In the genomic region with DNA sequence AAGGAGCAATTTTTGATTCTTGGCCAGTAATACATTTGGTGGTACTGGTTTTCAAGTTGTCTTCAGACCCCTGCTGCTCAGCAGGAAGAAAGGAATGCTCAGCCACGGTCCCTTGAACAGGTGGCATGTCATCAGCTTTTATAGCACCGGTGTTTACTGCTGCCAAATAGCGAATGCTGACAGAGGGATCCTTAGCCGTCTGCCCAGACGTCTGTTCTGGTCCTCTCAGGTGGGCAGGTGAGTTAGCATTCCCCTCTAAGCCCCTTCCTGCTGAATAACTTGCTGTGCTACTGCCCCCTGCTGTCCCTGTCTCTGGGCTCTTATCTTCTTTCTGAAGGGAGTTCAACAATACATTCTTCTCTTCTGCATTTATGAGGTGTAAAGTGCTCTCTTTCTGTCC, we compare ENCODE assay signal across 14 cellular contexts. TPM values are rescaled to one million over a fixed set of nuclear protein-coding genes. Genes with fewer than 3 reads are reported as not detected.
DNase-seq lines count a peak whose midpoint lies in the region; ATAC-seq and TF ChIP-seq lines count a peak whose summit lies in the region.
"Had no signal": no experiment of that assay in that cellular context is flagged by ENCODE, and none has a peak within 500 bp of the region (broad histone marks: within the 10 kb centered on the region; RNA-seq: fewer than 3 reads in every experiment).

No MANE protein-coding gene starts in this region.

- H2BK5ac ChIP-seq in IMR-90 (ENCODE audit: low read depth, low read length, poor library complexity, severe bottlenecking): no peak overlapping the region

- H3K9me1 ChIP-seq in IMR-90 (ENCODE audit: insufficient read depth, low read length): no peaks in the 10 kb centered on the region; the same call in 1 of the 2 replicates

- no peak overlapping the region for H3K27ac ChIP-seq in IMR-90 (ENCODE audit: insufficient read depth, low read length)

- H3K56ac ChIP-seq in IMR-90 (ENCODE audit: extremely low read depth, insufficient read depth, low read length): no peak overlapping the region

- H3K23ac ChIP-seq in IMR-90 (ENCODE audit: low read depth, low read length): no peak overlapping the region

- H3K4ac ChIP-seq in IMR-90 (ENCODE audit: low read depth, low read length): no peak overlapping the region

- H3K4me3 Mint-ChIP-seq in chondrocyte (ENCODE audit: unreplicated experiment): no peak overlapping the region
- H3K4me3 Mint-ChIP-seq in neural crest cell: no peak overlapping the region
- H3K4me3 Mint-ChIP-seq in activated CD8-positive, alpha-beta T cell treated with anti-CD3 and anti-CD28 coated beads for 36 hours: no peak overlapping the region

- H3K36me3 Mint-ChIP-seq in chondrocyte (ENCODE audit: low read depth) (peaks cover 57% of the 10 kb centered on the region), neural crest cell (ENCODE audit: low read depth) (peaks cover 32% of the 10 kb centered on the region)
- H3K36me3 Mint-ChIP-seq in activated CD8-positive, alpha-beta T cell treated with anti-CD3 and anti-CD28 coated beads for 36 hours (ENCODE audit: low read depth): peaks cover 57% of the 10 kb centered on the region

- no peaks in the 10 kb centered on the region for H3K27me3 ChIP-seq in IMR-90 (ENCODE audit: control insufficient read depth, insufficient read depth, low read length)

- H3K4me3 ChIP-seq in IMR-90 (ENCODE audit: insufficient read depth, low read depth, low read length): no peak overlapping the region

- H3K79me1 ChIP-seq in IMR-90 (ENCODE audit: low read depth in 1 of 2, low read length in 2 of 2): peaks cover 0 to 4% of the 10 kb centered on the region in 2 experiments; a peak in 1 of 4 replicates

- ATAC-seq in IMR-90 (ENCODE audit: low read depth) (no peak), HG02763 (IDR thresholded peaks at IDR 0.05; ENCODE audit: unreplicated experiment) (no peak)
- ATAC-seq in activated CD8-positive, alpha-beta T cell treated with anti-CD3 and anti-CD28 coated beads for 36 hours: no peak

- 62% methylated on average over 3 of the region's 5 CpGs; no CpG with 5 or more reads in 1 of the 2 experiments for WGBS in IMR-90 (ENCODE audit: extremely low coverage in 2 of 2, insufficient read length in 1 of 2), 2 experiments

- no peak overlapping the region for H4K91ac ChIP-seq in IMR-90 (ENCODE audit: insufficient read depth, low read depth, low read length)

- H3K4me1 Mint-ChIP-seq in chondrocyte (ENCODE audit: low read depth) (no peaks in the 10 kb centered on the region), neural crest cell (no peaks in the 10 kb centered on the region)
- no peaks in the 10 kb centered on the region for H3K4me1 Mint-ChIP-seq in activated CD8-positive, alpha-beta T cell treated with anti-CD3 and anti-CD28 coated beads for 36 hours (ENCODE audit: low read depth)

- no peak overlapping the region for H4K8ac ChIP-seq in IMR-90 (ENCODE audit: low read depth in 2 of 2, low read length in 2 of 2)

- peaks cover 2% of the 10 kb centered on the region; the same call in 1 of the 2 replicates for H3K4me1 ChIP-seq in IMR-90 (ENCODE audit: control insufficient read depth, insufficient read depth, low read length)

- no peaks in the 10 kb centered on the region for H3K9me3 Mint-ChIP-seq in chondrocyte (ENCODE audit: low read depth)
- H3K9me3 Mint-ChIP-seq in neural crest cell: no peaks in the 10 kb centered on the region
- H3K9me3 Mint-ChIP-seq in activated CD8-positive, alpha-beta T cell treated with anti-CD3 and anti-CD28 coated beads for 36 hours: no peaks in the 10 kb centered on the region

- no peak overlapping the region for H3K27ac Mint-ChIP-seq in chondrocyte (ENCODE audit: unreplicated experiment)
- no peak overlapping the region for H3K27ac Mint-ChIP-seq in neural crest cell (ENCODE audit: unreplicated experiment)
- no peak overlapping the region for H3K27ac Mint-ChIP-seq in activated CD8-positive, alpha-beta T cell treated with anti-CD3 and anti-CD28 coated beads for 36 hours

- CTCF ChIA-PET in IMR-90 (lab: Yijun Ruan, JAX): no interaction called here
- CTCF ChIA-PET in activated CD8-positive, alpha-beta T cell treated with anti-CD3 and anti-CD28 coated beads for 36 hours (lab: Charles Lee): no interaction called here

- H3K27me3 Mint-ChIP-seq in chondrocyte (ENCODE audit: low read depth): no peaks in the 10 kb centered on the region
- H3K27me3 Mint-ChIP-seq in neural crest cell (ENCODE audit: low read depth): no peaks in the 10 kb centered on the region
- no peaks in the 10 kb centered on the region for H3K27me3 Mint-ChIP-seq in activated CD8-positive, alpha-beta T cell treated with anti-CD3 and anti-CD28 coated beads for 36 hours
- H3K27me3 Mint-ChIP-seq: naive B cell had no signal

- no peak overlapping the region for H2BK120ac ChIP-seq in IMR-90 (ENCODE audit: low read depth, low read length)

- in situ Hi-C loops in IMR-90 (cut with MboI; ENCODE audit: low sequenced_read_pairs): no loop called here

- no TSS peak for BruUV-seq in IMR-90 (replicated peaks; lab: Mats Ljungman, UMichigan)

- intact Hi-C loops in IMR-90 (cut with micrococcal nuclease): no loop called here
- intact Hi-C loops in activated CD8-positive, alpha-beta T cell treated with anti-CD3 and anti-CD28 coated beads for 36 hours (cut with micrococcal nuclease): no loop called here

- POLR2A ChIA-PET in IMR-90 (lab: Charles Lee; ENCODE audit: unreplicated experiment): no interaction called here
- POLR2A ChIA-PET in activated CD8-positive, alpha-beta T cell treated with anti-CD3 and anti-CD28 coated beads for 36 hours (lab: Charles Lee): no interaction called here

- peaks cover 43% of the 10 kb centered on the region for H3K36me3 ChIP-seq in IMR-90 (ENCODE audit: control insufficient read depth, insufficient read depth, low read length)

- TF ChIP-seq CTCF in IMR-90 (conservative IDR thresholded peaks at IDR 0.05; ENCODE audit: low read depth, low read length) (0 out of 2 replicates have a peak, but pooled peaks have one; percentile 3), chondrocyte (IDR thresholded peaks at IDR 0.05) (peak; percentile 53), neural crest cell (conservative IDR thresholded peaks at IDR 0.05) (peak; percentile 36)
- no peak for TF ChIP-seq CTCF in activated CD8-positive, alpha-beta T cell treated with anti-CD3 and anti-CD28 coated beads for 36 hours (IDR thresholded peaks at IDR 0.05)

- no peak for TF ChIP-seq POLR2A in IMR-90 (IDR thresholded peaks at IDR 0.05; ENCODE audit: low read depth, low read length)

- no peaks in the 10 kb centered on the region for H4K20me1 ChIP-seq in IMR-90 (ENCODE audit: insufficient read depth, low read length)

- H2AFZ ChIP-seq in IMR-90 (replicated peaks; ENCODE audit: low read length, poor library complexity): no peak overlapping the region

- peak; percentile 65 for DNase-seq in DMS79 (lab: John Stamatoyannopoulos, UW)
- DNase-seq in IMR-90: no peak
- no peak for DNase-seq in chondrocyte (ENCODE audit: low spot score)
- DNase-seq in neural crest cell (ENCODE audit: low read depth, low spot score): no peak
- DNase-seq in KG1 (lab: John Stamatoyannopoulos, UW): no peak
- no peak for DNase-seq in activated CD8-positive, alpha-beta T cell treated with anti-CD3 and anti-CD28 coated beads for 36 hours
- no peak for DNase-seq in medulla oblongata (ENCODE audit: extremely low spot score)
- DNase-seq: activated T-cell treated with anti-CD3 and anti-CD28 coated beads for 4 hours; cortex of kidney; naive B cell; NCI-H69; stimulated activated naive CD4-positive, alpha-beta T cell treated with Interleukin-2 at 50 U/mL for 16 hours; T-helper 1 cell had no signal

- peak overlapping the region; percentile 7 for H2AK9ac ChIP-seq in IMR-90 (replicated peaks; ENCODE audit: low read depth, low read length, poor library complexity)

- H3K4me2 ChIP-seq in IMR-90 (ENCODE audit: low read depth, low read length): no peak overlapping the region

- no peak overlapping the region for H2BK15ac ChIP-seq in IMR-90 (ENCODE audit: low read depth, low read length)

- no peak for TF ChIP-seq RAD21 in IMR-90 (IDR thresholded peaks at IDR 0.05; ENCODE audit: low read length)

- H2BK20ac ChIP-seq in IMR-90 (ENCODE audit: low read depth, low read length): no peak overlapping the region

- dilution Hi-C loops in IMR-90 (cut with HindIII; ENCODE audit: low sequenced_read_pairs, unreplicated experiment): no loop called here

- no peak overlapping the region for H3K9ac ChIP-seq in IMR-90 (ENCODE audit: low read depth, low read length)

- no peak overlapping the region for H3K14ac ChIP-seq in IMR-90 (replicated peaks; ENCODE audit: low read depth, low read length)

- H2AK5ac ChIP-seq in IMR-90 (ENCODE audit: low read depth, low read length): no peak overlapping the region

- no peaks in the 10 kb centered on the region for H3K9me3 ChIP-seq in IMR-90 (ENCODE audit: control insufficient read depth, insufficient read depth, low read length)

- H4K5ac ChIP-seq in IMR-90 (ENCODE audit: low read depth, low read length): no peak overlapping the region

- no peak overlapping the region for H3K18ac ChIP-seq in IMR-90 (ENCODE audit: low read depth, low read length)

TF ChIP-seq in IMR-90, 13 proteins besides CTCF, POLR2A, EP300 and RAD21 (continues in another document):
- TF ChIP-seq CHD1 (IDR thresholded peaks at IDR 0.05; ENCODE audit: low read depth, low read length) (no peak), SMC3 (IDR thresholded peaks at IDR 0.05; ENCODE audit: low read depth, low read length) (no peak), BHLHE40 (IDR thresholded peaks at IDR 0.05; ENCODE audit: low read depth, low read length) (no peak)

RNA-seq across cellular contexts. Expression of a gene that starts 28.4 kb away (rescaled TPM):
- total RNA-seq in IMR-90 (2012; rRNA removed) (26.9 and 34.4 TPM in 2 replicates), chondrocyte (31.7 to 35.8 TPM (median 35.0 TPM) in 3 replicates), neural crest cell (27.9 and 31.9 TPM in 2 replicates)
- polyA plus RNA-seq in IMR-90 (2012; rRNA removed): 11.0 and 13.5 TPM in 2 replicates
- 2.2 and 2.6 TPM in 2 replicates for polyA plus RNA-seq in IMR-90 (2012; cell fraction: cytosol; rRNA removed)
- polyA plus RNA-seq in IMR-90 (2012; cell fraction: nucleus; rRNA removed; ENCODE audit: low replicate concordance): 3.8 and 36.0 TPM in 2 replicates
- 10 to 100 TPM; 27.2 to 28.9 TPM for total RNA-seq in activated CD8-positive, alpha-beta T cell treated with anti-CD3 and anti-CD28 coated beads for 36 hours

RNA-seq across cellular contexts. Expression of a gene that starts 54.9 kb away (rescaled TPM):
- total RNA-seq in IMR-90 (2012; rRNA removed) (under 0.01 TPM in 1 of 2 replicates, not detected in the other), chondrocyte (2.4 to 4.9 TPM (median 3.4 TPM) in 3 replicates), neural crest cell (3.3 and 4.0 TPM in 2 replicates)
- 0.05 and 0.09 TPM in 2 replicates for polyA plus RNA-seq in IMR-90 (2012; rRNA removed)
- 0.02 and 0.08 TPM in 2 replicates for polyA plus RNA-seq in IMR-90 (2012; cell fraction: cytosol; rRNA removed)
- 0.17 and 0.25 TPM in 2 replicates for polyA plus RNA-seq in IMR-90 (2012; cell fraction: nucleus; rRNA removed; ENCODE audit: low replicate concordance)
- total RNA-seq in activated CD8-positive, alpha-beta T cell treated with anti-CD3 and anti-CD28 coated beads for 36 hours: not detected
